ENCODE assay signal across 20 cellular contexts in genomic region chr20:59945175-59945574, GRCh38. TPM values are rescaled to one million over a fixed set of nuclear protein-coding genes. Genes with fewer than 3 reads are reported as not detected.
DNase-seq lines count a peak whose midpoint lies in the region; ATAC-seq and TF ChIP-seq lines count a peak whose summit lies in the region.
"Had no signal": no experiment of that assay in that cellular context is flagged by ENCODE, and none has a peak within 500 bp of the region (broad histone marks: within the 10 kb centered on the region; RNA-seq: fewer than 3 reads in every experiment).

No MANE protein-coding gene starts in this region.

- H3K9me3 ChIP-seq in HEK293 (ENCODE audit: control insufficient read depth, insufficient read depth, low read depth, low read length): no peaks in the 10 kb centered on the region
- no peaks in the 10 kb centered on the region for H3K9me3 ChIP-seq in SK-N-MC (ENCODE audit: low read depth, low read length)
- no peaks in the 10 kb centered on the region for H3K9me3 ChIP-seq in psoas muscle
- H3K9me3 ChIP-seq: body of pancreas had no signal

- no peak overlapping the region for H3K4me3 ChIP-seq in HEK293 (ENCODE audit: low read depth, low read length)
- H3K4me3 ChIP-seq in SK-N-MC: peak overlapping the region; percentile 68
- no peak overlapping the region for H3K4me3 ChIP-seq in psoas muscle
- H3K4me3 ChIP-seq: body of pancreas had no signal

- H3K36me3 ChIP-seq in HEK293 (ENCODE audit: control insufficient read depth in 2 of 2, insufficient read depth in 1 of 2, low read length in 2 of 2) (peaks cover 14 to 35% of the 10 kb centered on the region in 2 experiments), SK-N-MC (ENCODE audit: insufficient read depth, low read length) (peaks cover 46% of the 10 kb centered on the region), psoas muscle (ENCODE audit: insufficient read depth in 1 of 2, low read depth in 1 of 2) (peaks cover 0 to 42% of the 10 kb centered on the region in 2 donors)

- no peak for TF ChIP-seq CTCF in HEK293 (tag by site-specific recombination; IDR thresholded peaks at IDR 0.05)
- TF ChIP-seq CTCF in psoas muscle (IDR thresholded peaks at IDR 0.05): no peak

- ATAC-seq in psoas muscle (no peak), GM19035 (IDR thresholded peaks at IDR 0.05; ENCODE audit: unreplicated experiment) (no peak), GM19023 (IDR thresholded peaks at IDR 0.05; ENCODE audit: unreplicated experiment) (no peak)
- ATAC-seq: activated T-helper 17 cell treated with anti-CD3 and anti-CD28 coated beads, Interleukin-2, amount 50 U/mL, for 72 hours; body of pancreas; natural killer cell; stimulated activated naive B cell treated with anti-CD40 and anti-IgM and Interleukin-4, amounts not matched to agents 10 μg/mL and 1 μg/mL and 100 μg/mL, for 72 hours had no signal

- H3K4me1 ChIP-seq in HEK293 (ENCODE audit: control insufficient read depth, insufficient read depth, low read length) (peaks cover 14% of the 10 kb centered on the region; the same call in 1 of the 2 replicates), psoas muscle (peaks cover 53% of the 10 kb centered on the region)

- 33 to 51% (median 38%) methylated on average over 3 of the region's 3 CpGs for WGBS in psoas muscle, 3 donors

- DNase-seq in SK-N-MC (ENCODE audit: low read depth, low spot score) (no peak), fibroblast of peridontal ligament (ENCODE audit: extremely low read depth) (peak; percentile 26), psoas muscle (no peak)
- no peak for DNase-seq in activated CD4-positive, alpha-beta T cell treated with anti-CD3 and anti-CD28 coated beads, Interleukin-2, amount 50 U/mL, for 4 hours
- DNase-seq: activated CD4-positive, alpha-beta T cell treated with anti-CD3 and anti-CD28 coated beads for 48 hours; activated naive CD8-positive, alpha-beta T cell treated with anti-CD3 and anti-CD28 coated beads for 36 hours; body of pancreas; cortex of kidney; DMS79 treated with DMSO at 0.1 percent for 48 hours; foreskin melanocyte; Kasumi-1; natural killer cell; NCI-H1092; NCI-H524; stimulated activated naive B cell treated with anti-CD40 and anti-IgM and Interleukin-4, amounts not matched to agents 10 μg/mL and 1 μg/mL and 100 μg/mL, for 72 hours; SW 1271 had no signal

- H3K27me3 ChIP-seq in psoas muscle (ENCODE audit: insufficient read depth in 3 of 3, low read length in 2 of 3): no peaks in the 10 kb centered on the region
- H3K27me3 ChIP-seq: body of pancreas had no signal

- peak overlapping the region; percentile 18 for H3K9ac ChIP-seq in SK-N-MC (ENCODE audit: insufficient read length)

- H3K27ac ChIP-seq in HEK293 (ENCODE audit: extremely low read depth, low read depth, low read length) (no peak overlapping the region), SK-N-MC (peak overlapping the region; percentile 94), psoas muscle (peak overlapping the region; percentile 37)
- H3K27ac ChIP-seq: body of pancreas had no signal

- POLR2A ChIA-PET in HEK293 (lab: Yijun Ruan, JAX): no interaction called here

- CTCF ChIA-PET in HEK293 (lab: Yijun Ruan, JAX): interaction anchor here (0.7 to 4.0 kb wide), 3 partner anchors 10 to 200 kb away, joined by 3 to 19 read pairs (median 12); no protein-coding TSS in a partner anchor

- intact Hi-C loops in psoas muscle (cut with DNase I): no loop called here

TF ChIP-seq in HEK293, 187 proteins besides CTCF, POLR2A, EP300 and RAD21:
- TF ChIP-seq PRDM1 (tag by site-specific recombination; IDR thresholded peaks at IDR 0.05) (0 out of 2 replicates have a peak, but pooled peaks have one; percentile 5), ZNF121 (tag by site-specific recombination; IDR thresholded peaks at IDR 0.05) (no peak)

RNA-seq across cellular contexts. Expression of gene FAM217B, which starts 5.0 kb away (rescaled TPM):
- total RNA-seq in psoas muscle: 10 to 100 TPM in 1 of 4 donors, 1 to 10 TPM in 3; 6.5 to 29.2 (median 6.9) TPM
- polyA plus RNA-seq in psoas muscle: 10 to 100 TPM in 1 of 3 donors, 1 to 10 TPM in 2; 1.9 to 19.8 (median 2.2) TPM

RNA-seq across cellular contexts. Expression of gene PPP1R3D, which starts 5.1 kb away (rescaled TPM):
- 1 to 10 TPM; 4.6 to 8.8 (median 7.0) TPM for total RNA-seq in psoas muscle
- polyA plus RNA-seq in psoas muscle: 10 to 100 TPM in 1 of 3 donors, 1 to 10 TPM in 2; 2.0 to 14.7 (median 4.3) TPM

RNA-seq across cellular contexts. Expression of gene SYCP2, which starts 11.7 kb away (rescaled TPM):
- 1 to 10 TPM in 1 of 4 donors, under 1 TPM in 3; 0.49 to 1.1 (median 0.79) TPM for total RNA-seq in psoas muscle
- under 1 TPM; 0.29 to 0.42 (median 0.30) TPM for polyA plus RNA-seq in psoas muscle

RNA-seq across cellular contexts. Expression of gene CDH26, which starts 13.0 kb away (rescaled TPM):
- total RNA-seq in psoas muscle: under 1 TPM; 0.22 to 0.77 (median 0.35) TPM
- polyA plus RNA-seq in psoas muscle: under 1 TPM; 0.18 to 0.62 (median 0.32) TPM
